ENCODE assay signal across 16 cellular contexts in genomic region chr9:5481744-5482027, GRCh38. TPM values are rescaled to one million over a fixed set of nuclear protein-coding genes. Genes with fewer than 3 reads are reported as not detected.
"Had no signal": no experiment of that assay in that cellular context is flagged by ENCODE, and none has a peak within 500 bp of the region (broad histone marks: within the 10 kb centered on the region; RNA-seq: fewer than 3 reads in every experiment).

No MANE protein-coding gene starts in this region.

- ATAC-seq: activated CD8-positive, alpha-beta T cell treated with anti-CD3 and anti-CD28 coated beads for 36 hours; activated naive CD4-positive, alpha-beta T cell treated with anti-CD3 and anti-CD28 coated beads, Interleukin-2, amount 50 U/mL, for 72 hours; activated T-cell treated with anti-CD3 and anti-CD28 coated beads, Interleukin-2, amount 50 U/mL, for 4 hours; activated T-helper 17 cell treated with anti-CD3 and anti-CD28 coated beads, Interleukin-2, amount 50 U/mL, for 72 hours; body of pancreas; left lobe of liver; lower lobe of right lung; right cardiac atrium had no signal

- DNase-seq: activated CD4-positive, alpha-beta T cell treated with anti-CD3 and anti-CD28 coated beads, Interleukin-2, amount 50 U/mL, for 1 hour; activated CD8-positive, alpha-beta T cell treated with anti-CD3 and anti-CD28 coated beads for 36 hours; activated gamma-delta T cell treated with Interleukin-2 at 50 U/mL for 16 hours; activated T-cell treated with anti-CD3 and anti-CD28 coated beads, Interleukin-2, amount 50 U/mL, for 4 hours; aorta; body of pancreas; effector CD8-positive, alpha-beta T cell; kidney glomerular epithelial cell; lower lobe of right lung; posterior cingulate gyrus; right cardiac atrium; stimulated activated naive CD4-positive, alpha-beta T cell had no signal

RNA-seq across cellular contexts. Expression of gene PDCD1LG2, which starts 28.6 kb away (rescaled TPM):
- total RNA-seq: WTC11 had no signal
